ENCODE assay signal across 21 cellular contexts in genomic region chr11:15849265-15849664, GRCh38.
"Had no signal": no experiment of that assay in that cellular context is flagged by ENCODE, and none has a peak within 500 bp of the region (broad histone marks: within the 10 kb centered on the region; RNA-seq: fewer than 3 reads in every experiment).

No MANE protein-coding gene starts in this region.

- H3K27ac Mint-ChIP-seq: activated B cell treated with CpG ODN at 0.5 μM for 24 hours; activated CD8-positive, alpha-beta T cell treated with anti-CD3 and anti-CD28 coated beads for 36 hours; activated naive CD4-positive, alpha-beta T cell treated with anti-CD3 and anti-CD28 coated beads, Interleukin-2, amount 50 U/mL, for 24 hours; natural killer cell treated with Interleukin-12 subunit alpha and Interleukin-12 subunit beta and Interleukin-15 and Interleukin-18, amount 100 ng/mL, for 72 hours had no signal

- H3K4me1 ChIP-seq: prostate gland, vagina had no signal

- H3K4me3 Mint-ChIP-seq: activated B cell treated with CpG ODN at 0.5 μM for 24 hours; activated CD8-positive, alpha-beta T cell treated with anti-CD3 and anti-CD28 coated beads for 36 hours; activated naive CD4-positive, alpha-beta T cell treated with anti-CD3 and anti-CD28 coated beads, Interleukin-2, amount 50 U/mL, for 24 hours; natural killer cell treated with Interleukin-12 subunit alpha and Interleukin-12 subunit beta and Interleukin-15 and Interleukin-18, amount 100 ng/mL, for 72 hours had no signal

- H3K27me3 Mint-ChIP-seq: activated B cell treated with CpG ODN at 0.5 μM for 24 hours had no signal

- ATAC-seq: activated CD8-positive, alpha-beta T cell treated with anti-CD3 and anti-CD28 coated beads for 36 hours; natural killer cell treated with Interleukin-12 subunit alpha and Interleukin-12 subunit beta and Interleukin-15 and Interleukin-18, amount 100 ng/mL, for 72 hours; sciatic nerve had no signal

- H3K4me1 Mint-ChIP-seq: activated B cell treated with CpG ODN at 0.5 μM for 24 hours; activated naive CD4-positive, alpha-beta T cell treated with anti-CD3 and anti-CD28 coated beads, Interleukin-2, amount 50 U/mL, for 24 hours had no signal

- DNase-seq: activated B cell treated with CpG ODN at 0.5 μM for 24 hours; activated CD4-positive, alpha-beta T cell treated with anti-CD3 and anti-CD28 coated beads for 48 hours; activated CD8-positive, alpha-beta memory T cell treated with anti-CD3 and anti-CD28 coated beads, Interleukin-2, amount 50 U/mL, for 4 hours; activated CD8-positive, alpha-beta T cell treated with anti-CD3 and anti-CD28 coated beads for 36 hours; activated effector memory CD4-positive, alpha-beta T cell treated with anti-CD3 and anti-CD28 coated beads, Interleukin-2, amount 50 U/mL, for 16 hours; activated T-cell treated with anti-CD3 and anti-CD28 coated beads, Interleukin-2, amount 50 U/mL, for 48 hours; adrenal gland; dermis blood vessel endothelial cell; foreskin melanocyte; heart right ventricle; mesendoderm; occipital lobe; stimulated activated CD4-positive, alpha-beta T cell treated with anti-CD3 and anti-CD28 coated beads, Interleukin-12 subunit alpha, Interleukin-12 subunit beta, amount 100 ng/mL, for 4 hours; stimulated activated CD4-positive, alpha-beta T cell treated with anti-CD3 and anti-CD28 coated beads, Interleukin-2, amount 100 ng/mL, for 24 hours; SW 1271 had no signal

- H3K27me3 ChIP-seq: adrenal gland, heart right ventricle, vagina had no signal

- H3K27ac ChIP-seq: adrenal gland, epithelial cell of prostate, prostate gland, vagina had no signal

- H3K36me3 ChIP-seq: adrenal gland, heart right ventricle, prostate gland, vagina had no signal

- H3K36me3 Mint-ChIP-seq: activated naive CD4-positive, alpha-beta T cell treated with anti-CD3 and anti-CD28 coated beads, Interleukin-2, amount 50 U/mL, for 24 hours; natural killer cell treated with Interleukin-12 subunit alpha and Interleukin-12 subunit beta and Interleukin-15 and Interleukin-18, amount 100 ng/mL, for 72 hours had no signal

- H3K9me3 Mint-ChIP-seq: activated B cell treated with CpG ODN at 0.5 μM for 24 hours; activated CD8-positive, alpha-beta T cell treated with anti-CD3 and anti-CD28 coated beads for 36 hours; activated naive CD4-positive, alpha-beta T cell treated with anti-CD3 and anti-CD28 coated beads, Interleukin-2, amount 50 U/mL, for 24 hours; natural killer cell treated with Interleukin-12 subunit alpha and Interleukin-12 subunit beta and Interleukin-15 and Interleukin-18, amount 100 ng/mL, for 72 hours had no signal

- H3K4me3 ChIP-seq: adrenal gland, heart right ventricle, prostate gland, vagina had no signal

- H3K9me3 ChIP-seq: adrenal gland, heart right ventricle, prostate gland, vagina had no signal
